11 cellular contexts compared by ENCODE assay signal in genomic region chr20:32067234-32067821, GRCh38. TPM values are rescaled to one million over a fixed set of nuclear protein-coding genes. Genes with fewer than 3 reads are reported as not detected.
DNase-seq lines count a peak whose midpoint lies in the region; TF ChIP-seq lines count a peak whose summit lies in the region.
"Had no signal": no experiment of that assay in that cellular context is flagged by ENCODE, and none has a peak within 500 bp of the region (broad histone marks: within the 10 kb centered on the region; RNA-seq: fewer than 3 reads in every experiment).

No MANE protein-coding gene starts in this region.

- peak overlapping the region; percentile 63 for H3K27ac ChIP-seq in smooth muscle cell (ENCODE audit: low read depth)
- no peak overlapping the region for H3K27ac ChIP-seq in suprapubic skin

- DNase-seq in NCI-H1694 treated with DMSO at 0.1 percent for 48 hours (lab: John Stamatoyannopoulos, UW) (peak; percentile 8), NCI-H1694 (lab: John Stamatoyannopoulos, UW) (no peak), NOMO-1 (lab: John Stamatoyannopoulos, UW; ENCODE audit: unreplicated experiment in 2 of 2) (peak; percentile 20 to 66), cardiac fibroblast (ENCODE audit: low read depth in 2 of 2) (peak; percentile 28 to 80), smooth muscle cell (lab: John Stamatoyannopoulos, UW; ENCODE audit: unreplicated experiment) (no peak), activated T-cell treated with anti-CD3 and anti-CD28 coated beads for 4 hours (no peak), suprapubic skin (ENCODE audit: low spot score in 2 of 2) (no peak)
- DNase-seq in activated naive CD4-positive, alpha-beta T cell treated with Interleukin-2 at 50 U/mL for 16 hours: no peak
- DNase-seq: activated gamma-delta T cell treated with Interleukin-2 at 50 U/mL for 16 hours, left ventricle myocardium superior, NCI-H2227 treated with DMSO at 0.1 percent for 48 hours had no signal

- no peaks in the 10 kb centered on the region for H3K36me3 ChIP-seq in smooth muscle cell (ENCODE audit: low read depth)
- H3K36me3 ChIP-seq in suprapubic skin: no peaks in the 10 kb centered on the region

- 44% methylated on average over 6 of the region's 6 CpGs for WGBS in smooth muscle cell (ENCODE audit: low lambda C conversion rate)
- WGBS in suprapubic skin: 52% methylated on average over 6 of the region's 6 CpGs

- H4K20me1 ChIP-seq in smooth muscle cell (ENCODE audit: low read depth): no peaks in the 10 kb centered on the region

- TF ChIP-seq POLR2A in suprapubic skin (IDR thresholded peaks at IDR 0.05): no peak

- no peaks in the 10 kb centered on the region for H3F3A ChIP-seq in smooth muscle cell (ENCODE audit: low read depth)

- H3K4me3 ChIP-seq in cardiac fibroblast (replicated peaks in 1 of 2; ENCODE audit: low read depth in 2 of 2, low read length in 2 of 2) (no peak overlapping the region), smooth muscle cell (no peak overlapping the region), suprapubic skin (no peak overlapping the region)

- H3K9me3 ChIP-seq in smooth muscle cell (replicated peaks; ENCODE audit: low read depth) (no peaks in the 10 kb centered on the region), suprapubic skin (no peaks in the 10 kb centered on the region)

- H3K4me2 ChIP-seq in smooth muscle cell: peak overlapping the region; percentile 7

- no peaks in the 10 kb centered on the region for H3K79me2 ChIP-seq in smooth muscle cell (ENCODE audit: low read depth)

- H3K27me3 ChIP-seq in smooth muscle cell (ENCODE audit: low read depth) (no peaks in the 10 kb centered on the region), suprapubic skin (peaks cover 14% of the 10 kb centered on the region)

- no peak overlapping the region for H3K9ac ChIP-seq in smooth muscle cell (ENCODE audit: low read depth)

- no peak overlapping the region for H2AFZ ChIP-seq in smooth muscle cell (ENCODE audit: low read depth)

- H3K4me1 ChIP-seq in smooth muscle cell (ENCODE audit: low read depth) (peaks cover 5% of the 10 kb centered on the region), suprapubic skin (no peaks in the 10 kb centered on the region)

- no peak for TF ChIP-seq EP300 in suprapubic skin (IDR thresholded peaks at IDR 0.05)

- TF ChIP-seq CTCF in cardiac fibroblast (IDR thresholded peaks at IDR 0.05; ENCODE audit: low read depth, low read length): no peak
- no peak for TF ChIP-seq CTCF in smooth muscle cell (IDR thresholded peaks at IDR 0.05; ENCODE audit: borderline replicate concordance, insufficient read depth, poor library complexity, severe bottlenecking)
- TF ChIP-seq CTCF in suprapubic skin (IDR thresholded peaks at IDR 0.05): no peak

RNA-seq across cellular contexts. Expression of gene HCK, which starts 15.3 kb away (rescaled TPM):
- 2.0 and 2.5 TPM in 2 replicates for total RNA-seq in smooth muscle cell
- polyA plus RNA-seq in smooth muscle cell: 2.1 and 2.4 TPM in 2 replicates
- total RNA-seq in suprapubic skin: 1 to 10 TPM; 5.0 to 10.0 (median 6.6) TPM

RNA-seq across cellular contexts. Expression of gene TM9SF4, which starts 42.2 kb away (rescaled TPM):
- total RNA-seq in smooth muscle cell: 59.2 and 75.8 TPM in 2 replicates
- polyA plus RNA-seq in smooth muscle cell: 73.9 and 90.2 TPM in 2 replicates
- 10 to 100 TPM; 45.5 to 54.9 (median 51.6) TPM for total RNA-seq in suprapubic skin

RNA-seq across cellular contexts. Expression of gene CCM2L, which starts 57.1 kb away (rescaled TPM):
- total RNA-seq in smooth muscle cell (0.27 TPM in 1 of 2 replicates, not detected in the other), suprapubic skin (1 to 10 TPM in 3 of 4 donors, under 1 TPM in 1; 0.62 to 3.4 (median 1.4) TPM)
- 0.27 TPM in 1 of 2 replicates, not detected in the other for polyA plus RNA-seq in smooth muscle cell

Comparison
In these comparisons a context has a peak if more than half of its experiments do, and no peak if none do; other contexts are left out.
1. DNase-seq: peak in NCI-H1694 treated with DMSO at 0.1 percent for 48 hours (single experiment), NOMO-1 (2 of 2) and cardiac fibroblast (2 of 2); none in NCI-H1694 (single experiment), smooth muscle cell (single experiment), activated T-cell treated with anti-CD3 and anti-CD28 coated beads for 4 hours (single experiment), activated naive CD4-positive, alpha-beta T cell treated with Interleukin-2 at 50 U/mL for 16 hours (single experiment) and suprapubic skin (0 of 2).